Comparison of ENCODE assay signal across 16 cellular contexts in genomic region chrX:94576367-94577004, GRCh38.
DNase-seq lines count a peak whose midpoint lies in the region; ATAC-seq and TF ChIP-seq lines count a peak whose summit lies in the region.
"Had no signal": no experiment of that assay in that cellular context is flagged by ENCODE, and none has a peak within 500 bp of the region (broad histone marks: within the 10 kb centered on the region; RNA-seq: fewer than 3 reads in every experiment).

No MANE protein-coding gene starts in this region.

- no peaks in the 10 kb centered on the region for H4K20me1 ChIP-seq in Karpas-422 (ENCODE audit: insufficient read depth, low read depth, low read length)
- H4K20me1 ChIP-seq: BLaER1 treated with 17β-estradiol and CSF1 and Interleukin-3, amounts not matched to agents 10 nM and 100 nM had no signal

- peaks cover 27% of the 10 kb centered on the region for H3K9me3 ChIP-seq in Karpas-422 (ENCODE audit: low read length)
- H3K9me3 ChIP-seq in adipocyte (ENCODE audit: control insufficient read depth, low read length): no peaks in the 10 kb centered on the region
- H3K9me3 ChIP-seq in right lobe of liver: no peaks in the 10 kb centered on the region
- H3K9me3 ChIP-seq: BLaER1 treated with 17β-estradiol and CSF1 and Interleukin-3, amounts not matched to agents 10 nM and 100 nM; heart right ventricle had no signal

- H3K4me3 Mint-ChIP-seq in stimulated activated effector memory CD8-positive, alpha-beta T cell treated with anti-CD3 and anti-CD28 coated beads, Interleukin-12 subunit alpha, Interleukin-12 subunit beta, amount 100 ng/mL, for 72 hours: no peak overlapping the region
- H3K4me3 Mint-ChIP-seq in effector memory CD8-positive, alpha-beta T cell: no peak overlapping the region
- H3K4me3 Mint-ChIP-seq: activated CD4-positive, alpha-beta T cell treated with anti-CD3 and anti-CD28 coated beads for 36 hours had no signal

- H3K4me3 ChIP-seq in GM06990 (replicated peaks; ENCODE audit: low read depth, low read length) (no peak overlapping the region), Karpas-422 (ENCODE audit: low read length) (no peak overlapping the region), adipocyte (ENCODE audit: low read length) (no peak overlapping the region), right lobe of liver (no peak overlapping the region)
- H3K4me3 ChIP-seq: BLaER1 treated with 17β-estradiol and CSF1 and Interleukin-3, amounts not matched to agents 10 nM and 100 nM; heart right ventricle had no signal

- no peak overlapping the region for H3K4me2 ChIP-seq in Karpas-422 (ENCODE audit: low read depth, low read length, poor library complexity, severe bottlenecking)
- H3K4me2 ChIP-seq: BLaER1 treated with 17β-estradiol and CSF1 and Interleukin-3, amounts not matched to agents 10 nM and 100 nM had no signal

- intact Hi-C loops in right lobe of liver (cut with DNase I): no loop called here

- WGBS in right lobe of liver (ENCODE audit: insufficient coverage, low coverage, low lambda C conversion rate, missing lambda C conversion rate): 27% methylated on average over 2 of the region's 2 CpGs

- no peak for ATAC-seq in right lobe of liver
- no peak for ATAC-seq in HG02763 (IDR thresholded peaks at IDR 0.05; ENCODE audit: unreplicated experiment)
- no peak for ATAC-seq in stimulated activated effector memory CD8-positive, alpha-beta T cell treated with anti-CD3 and anti-CD28 coated beads, Interleukin-12 subunit alpha, Interleukin-12 subunit beta, amount 100 ng/mL, for 72 hours
- ATAC-seq in HG02642 (IDR thresholded peaks at IDR 0.05; ENCODE audit: poor library complexity, unreplicated experiment): no peak
- no peak for ATAC-seq in effector memory CD8-positive, alpha-beta T cell (replicated peaks)
- ATAC-seq: activated CD4-positive, alpha-beta T cell treated with anti-CD3 and anti-CD28 coated beads for 36 hours; heart right ventricle had no signal

- TF ChIP-seq CTCF in GM06990 (IDR thresholded peaks at IDR 0.05; ENCODE audit: insufficient read depth, low read length, poor library complexity, severe bottlenecking) (peak; percentile 40), right lobe of liver (IDR thresholded peaks at IDR 0.05) (peak; percentile 16 to 29 (median 20))

- no peak overlapping the region for H2AFZ ChIP-seq in Karpas-422 (ENCODE audit: low read length)

- H3K79me2 ChIP-seq in Karpas-422 (ENCODE audit: low read length): no peaks in the 10 kb centered on the region

- H3K27ac Mint-ChIP-seq in stimulated activated effector memory CD8-positive, alpha-beta T cell treated with anti-CD3 and anti-CD28 coated beads, Interleukin-12 subunit alpha, Interleukin-12 subunit beta, amount 100 ng/mL, for 72 hours: no peak overlapping the region
- no peak overlapping the region for H3K27ac Mint-ChIP-seq in effector memory CD8-positive, alpha-beta T cell
- H3K27ac Mint-ChIP-seq: activated CD4-positive, alpha-beta T cell treated with anti-CD3 and anti-CD28 coated beads for 36 hours had no signal

- H3K36me3 ChIP-seq in GM06990 (ENCODE audit: control insufficient read depth, insufficient read depth, low read length) (no peaks in the 10 kb centered on the region), Karpas-422 (ENCODE audit: insufficient read depth, low read length) (no peaks in the 10 kb centered on the region), adipocyte (ENCODE audit: control insufficient read depth, insufficient read depth, low read length, severe bottlenecking) (no peaks in the 10 kb centered on the region), right lobe of liver (no peaks in the 10 kb centered on the region)
- H3K36me3 ChIP-seq: BLaER1 treated with 17β-estradiol and CSF1 and Interleukin-3, amounts not matched to agents 10 nM and 100 nM; heart right ventricle had no signal

- H3K27ac ChIP-seq in Karpas-422 (ENCODE audit: low read length) (no peak overlapping the region), right lobe of liver (no peak overlapping the region)
- H3K27ac ChIP-seq: BLaER1 treated with 17β-estradiol and CSF1 and Interleukin-3, amounts not matched to agents 10 nM and 100 nM; epithelial cell of prostate; heart right ventricle had no signal

- no peaks in the 10 kb centered on the region for H3K36me3 Mint-ChIP-seq in stimulated activated effector memory CD8-positive, alpha-beta T cell treated with anti-CD3 and anti-CD28 coated beads, Interleukin-12 subunit alpha, Interleukin-12 subunit beta, amount 100 ng/mL, for 72 hours
- H3K36me3 Mint-ChIP-seq in effector memory CD8-positive, alpha-beta T cell (ENCODE audit: insufficient read depth): no peaks in the 10 kb centered on the region

- no peak for DNase-seq in GM06990 (ENCODE audit: extremely low read depth, insufficient read length)
- DNase-seq in Karpas-422: peak; percentile 41
- peak; percentile 0 for DNase-seq in adipocyte (ENCODE audit: low read depth)
- no peak for DNase-seq in right lobe of liver
- DNase-seq in stimulated activated effector memory CD8-positive, alpha-beta T cell treated with anti-CD3 and anti-CD28 coated beads, Interleukin-12 subunit alpha, Interleukin-12 subunit beta, amount 100 ng/mL, for 72 hours (ENCODE audit: low spot score in 2 of 2): no peak
- DNase-seq in effector memory CD8-positive, alpha-beta T cell: no peak
- DNase-seq: activated CD4-positive, alpha-beta T cell treated with anti-CD3 and anti-CD28 coated beads for 36 hours; activated T-cell treated with anti-CD3 and anti-CD28 coated beads, Interleukin-2, amount 50 U/mL, for 1 hour; cerebellar nuclear complex; heart right ventricle; MV-4-11; NCI-H446 had no signal

- H3K4me1 ChIP-seq in Karpas-422 (ENCODE audit: low read length) (no peaks in the 10 kb centered on the region), adipocyte (ENCODE audit: control insufficient read depth, insufficient read depth, low read length) (no peaks in the 10 kb centered on the region), right lobe of liver (no peaks in the 10 kb centered on the region)
- H3K4me1 ChIP-seq: BLaER1 treated with 17β-estradiol and CSF1 and Interleukin-3, amounts not matched to agents 10 nM and 100 nM; heart right ventricle had no signal

- H3K9me3 Mint-ChIP-seq in stimulated activated effector memory CD8-positive, alpha-beta T cell treated with anti-CD3 and anti-CD28 coated beads, Interleukin-12 subunit alpha, Interleukin-12 subunit beta, amount 100 ng/mL, for 72 hours: peaks cover 13% of the 10 kb centered on the region
- H3K9me3 Mint-ChIP-seq in effector memory CD8-positive, alpha-beta T cell: peaks cover 0 to 4% of the 10 kb centered on the region in 2 donors

- H3K9me2 ChIP-seq in Karpas-422 (replicated peaks; ENCODE audit: insufficient read depth, low read length): no peaks in the 10 kb centered on the region; the same call in 1 of the 2 replicates

- no peak for TF ChIP-seq POLR2A in right lobe of liver (IDR thresholded peaks at IDR 0.05)

- H3K9ac ChIP-seq in Karpas-422 (ENCODE audit: low read length) (no peak overlapping the region), adipocyte (ENCODE audit: low read length) (no peak overlapping the region)
- H3K9ac ChIP-seq: BLaER1 treated with 17β-estradiol and CSF1 and Interleukin-3, amounts not matched to agents 10 nM and 100 nM had no signal

- H3K27me3 ChIP-seq in GM06990 (replicated peaks; ENCODE audit: control insufficient read depth, insufficient read depth, low read length) (no peaks in the 10 kb centered on the region), Karpas-422 (ENCODE audit: low read length) (no peaks in the 10 kb centered on the region), adipocyte (replicated peaks; ENCODE audit: control insufficient read depth, insufficient read depth, low read length) (peaks cover 6% of the 10 kb centered on the region), right lobe of liver (no peaks in the 10 kb centered on the region)

- H3K4me1 Mint-ChIP-seq in stimulated activated effector memory CD8-positive, alpha-beta T cell treated with anti-CD3 and anti-CD28 coated beads, Interleukin-12 subunit alpha, Interleukin-12 subunit beta, amount 100 ng/mL, for 72 hours: no peaks in the 10 kb centered on the region
- H3K4me1 Mint-ChIP-seq in effector memory CD8-positive, alpha-beta T cell (ENCODE audit: low read depth in 2 of 2): no peaks in the 10 kb centered on the region
- H3K4me1 Mint-ChIP-seq: activated CD4-positive, alpha-beta T cell treated with anti-CD3 and anti-CD28 coated beads for 36 hours had no signal

- no peaks in the 10 kb centered on the region for H3K27me3 Mint-ChIP-seq in effector memory CD8-positive, alpha-beta T cell
- H3K27me3 Mint-ChIP-seq: activated CD4-positive, alpha-beta T cell treated with anti-CD3 and anti-CD28 coated beads for 36 hours had no signal

Comparison
In these comparisons a context has a peak if more than half of its experiments do, and no peak if none do; other contexts are left out.
1. DNase-seq: peak in Karpas-422 (single experiment) and adipocyte (single experiment); none in GM06990 (single experiment), right lobe of liver (0 of 3), stimulated activated effector memory CD8-positive, alpha-beta T cell treated with anti-CD3 and anti-CD28 coated beads, Interleukin-12 subunit alpha, Interleukin-12 subunit beta, amount 100 ng/mL, for 72 hours (0 of 2) and effector memory CD8-positive, alpha-beta T cell (0 of 3).